In genomic region chr9:129111143-129111761, GRCh38 we compare ENCODE assay signal across 8 cellular contexts. TPM values are rescaled to one million over a fixed set of nuclear protein-coding genes. Genes with fewer than 3 reads are reported as not detected.
DNase-seq lines count a peak whose midpoint lies in the region; ATAC-seq, FAIRE-seq and TF ChIP-seq lines count a peak whose summit lies in the region.

PTPA (plus strand) TSS chr9:129111415; CDS start chr9:129111601, 186 bp downstream.

- peak; percentile 85 to 95 (median 93) for DNase-seq in NCI-H1417 (lab: John Stamatoyannopoulos, UW)
- DNase-seq in amniotic epithelial cell (ENCODE audit: low read depth): peak; percentile 76
- peak; percentile 89 for DNase-seq in left ventricle myocardium inferior
- DNase-seq in pulmonary artery endothelial cell (ENCODE audit: low read depth, low spot score): peak; percentile 36
- peak; percentile 94 for DNase-seq in urothelium cell line (ENCODE audit: low spot score)

- ATAC-seq in HG02642 (IDR thresholded peaks at IDR 0.05; ENCODE audit: poor library complexity, unreplicated experiment): peak; percentile 80

- FAIRE-seq in urothelium cell line (lab: Jason Lieb, UNC): no peak

- H3K4me1 Mint-ChIP-seq in T-helper 1 cell treated with Interleukin-12 subunit alpha and Interleukin-12 subunit beta and Interleukin-4 antibody, amounts not matched to agents 30 μg/mL and 1 μg/mL, for 36 hours (ENCODE audit: low read depth): peaks cover 20% of the 10 kb centered on the region

- peak within 1 kb of the TSS; percentile 93 for H3K4me3 Mint-ChIP-seq in T-helper 1 cell treated with Interleukin-12 subunit alpha and Interleukin-12 subunit beta and Interleukin-4 antibody, amounts not matched to agents 30 μg/mL and 1 μg/mL, for 36 hours

- H3K27me3 ChIP-seq in left ventricle myocardium inferior (ENCODE audit: low read depth): no peaks in the 10 kb centered on the region

- no peaks in the 10 kb centered on the region for H3K9me3 Mint-ChIP-seq in T-helper 1 cell treated with Interleukin-12 subunit alpha and Interleukin-12 subunit beta and Interleukin-4 antibody, amounts not matched to agents 30 μg/mL and 1 μg/mL, for 36 hours

- peak; percentile 41 for TF ChIP-seq POLR2A in GM10847 (IDR thresholded peaks at IDR 0.05; ENCODE audit: extremely low read depth, insufficient read length)

- TF ChIP-seq CTCF in left ventricle myocardium inferior (IDR thresholded peaks at IDR 0.05; ENCODE audit: borderline replicate concordance): no peak

- H3K27me3 Mint-ChIP-seq in T-helper 1 cell treated with Interleukin-12 subunit alpha and Interleukin-12 subunit beta and Interleukin-4 antibody, amounts not matched to agents 30 μg/mL and 1 μg/mL, for 36 hours (ENCODE audit: low read depth): no peaks in the 10 kb centered on the region

- peak within 1 kb of the TSS; percentile 89 for H3K4me3 ChIP-seq in left ventricle myocardium inferior

- H3K9me3 ChIP-seq in left ventricle myocardium inferior (replicated peaks): no peaks in the 10 kb centered on the region

- H3K4me1 ChIP-seq in left ventricle myocardium inferior: peaks cover 64% of the 10 kb centered on the region

- H3K27ac Mint-ChIP-seq in T-helper 1 cell treated with Interleukin-12 subunit alpha and Interleukin-12 subunit beta and Interleukin-4 antibody, amounts not matched to agents 30 μg/mL and 1 μg/mL, for 36 hours: peak within 1 kb of the TSS; percentile 94

- H3K27ac ChIP-seq in left ventricle myocardium inferior (replicated peaks): peak within 1 kb of the TSS; percentile 99

- peaks cover 17% of the 10 kb centered on the region for H3K36me3 ChIP-seq in left ventricle myocardium inferior

- intact Hi-C loops in left ventricle myocardium inferior (cut with micrococcal nuclease): no loop called here

- no peaks in the 10 kb centered on the region for H3K36me3 Mint-ChIP-seq in T-helper 1 cell treated with Interleukin-12 subunit alpha and Interleukin-12 subunit beta and Interleukin-4 antibody, amounts not matched to agents 30 μg/mL and 1 μg/mL, for 36 hours (ENCODE audit: low read depth)

RNA-seq across cellular contexts. Expression of gene PTPA, which starts in this region (rescaled TPM):
- total RNA-seq in left ventricle myocardium inferior (162 TPM), pulmonary artery endothelial cell (96.2 and 109 TPM in 2 replicates)

Comparison
In these comparisons a context has a peak if more than half of its experiments do, and no peak if none do; other contexts are left out.
1. Peak in every context shown above with its lines: DNase-seq, ATAC-seq, H3K4me3 ChIP-seq and H3K27ac ChIP-seq.
2. DNase-seq: peak in every context shown above with its lines; median percentile 94 in urothelium cell line; 93 in NCI-H1417; 89 in left ventricle myocardium inferior; 76 in amniotic epithelial cell; 36 in pulmonary artery endothelial cell.